22 cellular contexts compared by ENCODE assay signal in genomic region chr11:112247198-112247597, GRCh38. TPM values are rescaled to one million over a fixed set of nuclear protein-coding genes. Genes with fewer than 3 reads are reported as not detected.
DNase-seq lines count a peak whose midpoint lies in the region; ATAC-seq and TF ChIP-seq lines count a peak whose summit lies in the region.
"Had no signal": no experiment of that assay in that cellular context is flagged by ENCODE, and none has a peak within 500 bp of the region (broad histone marks: within the 10 kb centered on the region; RNA-seq: fewer than 3 reads in every experiment).

No MANE protein-coding gene starts in this region.

- no peak overlapping the region for H2AFZ ChIP-seq in PC-9
- H2AFZ ChIP-seq: GM23338 had no signal

- H3F3A ChIP-seq in PC-9 (ENCODE audit: insufficient read depth, low read depth) = peaks cover 5% of the 10 kb centered on the region; the same call in 1 of the 2 replicates

- H3K9me3 ChIP-seq in breast epithelium (no peaks in the 10 kb centered on the region), PC-9 (ENCODE audit: insufficient read depth, low read depth) (peaks cover 6% of the 10 kb centered on the region; the same call in 1 of the 2 replicates)
- H3K9me3 ChIP-seq: Peyer's patch had no signal

- CTCF ChIA-PET in MCF 10A (lab: Yijun Ruan, JAX) (no interaction called here), PC-9 (lab: Charles Lee) (interaction anchor here (0.6 kb wide), 1 partner anchor 919 kb away, joined by 3 read pairs; no protein-coding TSS in a partner anchor)

- BruUV-seq in MCF 10A (replicated peaks; lab: Mats Ljungman, UMichigan) (no TSS peak), PC-9 (replicated peaks; lab: Mats Ljungman, UMichigan) (no TSS peak)

- H3K36me3 Mint-ChIP-seq in MCF 10A (ENCODE audit: insufficient read depth, unreplicated experiment) = peaks cover 6% of the 10 kb centered on the region

- H3K4me3 ChIP-seq in breast epithelium = no peak overlapping the region
- no peak overlapping the region for H3K4me3 ChIP-seq in PC-9
- H3K4me3 ChIP-seq: GM23338, Peyer's patch had no signal

- DNase-seq in MCF 10A (ENCODE audit: unreplicated experiment) (peak; percentile 45), breast epithelium (ENCODE audit: low spot score in 2 of 2) (no peak), PC-9 (peak in 1 of 2 experiments; percentile 49), fibroblast of gingiva (ENCODE audit: low read depth) (peak; percentile 53), NCI-H1048 (lab: John Stamatoyannopoulos, UW) (no peak), mesenteric fat pad (ENCODE audit: low spot score) (no peak)
- no peak for DNase-seq in activated CD4-positive, alpha-beta T cell treated with anti-CD3 and anti-CD28 coated beads, Interleukin-2, amount 50 U/mL, for 4 hours
- DNase-seq: Caco-2, DMS79, GDM1, KG1, MM.1S, NCI-H1930, NCI-H524, Peyer's patch, Right ventricle myocardium superior had no signal

- H3K4me1 Mint-ChIP-seq in MCF 10A (ENCODE audit: insufficient read depth, unreplicated experiment) = peaks cover 17% of the 10 kb centered on the region
- H3K4me1 Mint-ChIP-seq: GM23338 had no signal

- H3K4me2 ChIP-seq in PC-9 = peak overlapping the region; percentile 8; the same call in 1 of the 2 replicates
- H3K4me2 ChIP-seq: GM23338 had no signal

- intact Hi-C loops in MCF 10A (cut with micrococcal nuclease) = no loop called here
- intact Hi-C loops in breast epithelium (cut with DNase I; ENCODE audit: low total_unique reads) = no loop called here
- intact Hi-C loops in PC-9 (cut with micrococcal nuclease; ENCODE audit: unreplicated experiment) = no loop called here

- H4K20me1 ChIP-seq in PC-9 (ENCODE audit: insufficient read depth) = no peaks in the 10 kb centered on the region

- no peak for TF ChIP-seq CTCF in MCF 10A (IDR thresholded peaks at IDR 0.05; ENCODE audit: unreplicated experiment)
- no peak for TF ChIP-seq CTCF in breast epithelium (IDR thresholded peaks at IDR 0.05)
- no peak for TF ChIP-seq CTCF in PC-9 (conservative IDR thresholded peaks at IDR 0.05)

- POLR2A ChIA-PET in MCF 10A (lab: Yijun Ruan, JAX) (interaction anchor here (0.7 to 1.4 kb wide), 4 partner anchors 16 to 21 kb away, joined by 3 to 5 read pairs (median 3); no protein-coding TSS in a partner anchor), PC-9 (lab: Charles Lee; ENCODE audit: unreplicated experiment) (no interaction called here)

- H3K36me3 ChIP-seq in breast epithelium = no peaks in the 10 kb centered on the region
- no peaks in the 10 kb centered on the region for H3K36me3 ChIP-seq in PC-9 (ENCODE audit: low read depth)
- H3K36me3 ChIP-seq: Peyer's patch had no signal

- no peak for TF ChIP-seq POLR2A in breast epithelium (IDR thresholded peaks at IDR 0.05)

- no peak for ATAC-seq in GM21786 (IDR thresholded peaks at IDR 0.05; ENCODE audit: unreplicated experiment)
- ATAC-seq: GM23338, SK-N-SH treated with all-trans-retinoic acid at 6 μM for 48 hours had no signal

- no peak overlapping the region for H3K27ac ChIP-seq in breast epithelium
- no peak overlapping the region for H3K27ac ChIP-seq in PC-9
- H3K27ac ChIP-seq: Peyer's patch had no signal

- H3K79me2 ChIP-seq in PC-9 (ENCODE audit: low read depth) = no peaks in the 10 kb centered on the region

- H3K27me3 ChIP-seq in breast epithelium (no peaks in the 10 kb centered on the region), PC-9 (ENCODE audit: insufficient read depth, low read depth) (no peaks in the 10 kb centered on the region)
- H3K27me3 ChIP-seq: Peyer's patch had no signal

- no peaks in the 10 kb centered on the region for H3K9me2 ChIP-seq in PC-9 (ENCODE audit: insufficient read depth)

- H3K27me3 Mint-ChIP-seq in MCF 10A (ENCODE audit: insufficient read depth, unreplicated experiment) = no peaks in the 10 kb centered on the region

- no peak overlapping the region for H3K4me3 Mint-ChIP-seq in MCF 10A (ENCODE audit: unreplicated experiment)
- H3K4me3 Mint-ChIP-seq: CD14-positive monocyte; GM23338; T-helper 1 cell treated with Interleukin-12 subunit alpha and Interleukin-12 subunit beta and Interleukin-4 antibody, amounts not matched to agents 30 μg/mL and 1 μg/mL, for 36 hours had no signal

- no peaks in the 10 kb centered on the region for H3K9me3 Mint-ChIP-seq in MCF 10A (ENCODE audit: unreplicated experiment)
- H3K9me3 Mint-ChIP-seq: T-helper 1 cell treated with Interleukin-12 subunit alpha and Interleukin-12 subunit beta and Interleukin-4 antibody, amounts not matched to agents 30 μg/mL and 1 μg/mL, for 36 hours had no signal

- H3K27ac Mint-ChIP-seq in MCF 10A (ENCODE audit: low read depth, unreplicated experiment) = no peak overlapping the region
- H3K27ac Mint-ChIP-seq: CD14-positive monocyte; GM23338; T-helper 1 cell treated with Interleukin-12 subunit alpha and Interleukin-12 subunit beta and Interleukin-4 antibody, amounts not matched to agents 30 μg/mL and 1 μg/mL, for 36 hours had no signal

- H3K4me1 ChIP-seq in breast epithelium (peaks cover 0 to under 1% of the 10 kb centered on the region in 2 donors), PC-9 (replicated peaks; ENCODE audit: insufficient read depth) (peaks cover 17% of the 10 kb centered on the region)
- H3K4me1 ChIP-seq: Peyer's patch had no signal

RNA-seq across cellular contexts. Expression of gene PLET1, which starts 13.5 kb away (rescaled TPM):
- total RNA-seq in MCF 10A (2022) (not detected in 2 replicates), breast epithelium (not detected), PC-9 (2021) (not detected in 2 replicates), mesenteric fat pad (not detected)
- total RNA-seq: A172, Caco-2, GM23338, Peyer's patch, Right ventricle myocardium superior had no signal

RNA-seq across cellular contexts. Expression of gene PTS, which starts 21.0 kb away (rescaled TPM):
- total RNA-seq in MCF 10A (2022) = 68.3 and 79.4 TPM in 2 replicates
- total RNA-seq in breast epithelium = 10 to 100 TPM; 21.8 to 40.4 (median 38.7) TPM
- total RNA-seq in PC-9 (2021) = 37.6 and 43.0 TPM in 2 replicates
- 34.6 TPM for total RNA-seq in mesenteric fat pad

Comparison
In these comparisons a context has a peak if more than half of its experiments do, and no peak if none do; other contexts are left out.
1. DNase-seq: peak in MCF 10A (single experiment) and fibroblast of gingiva (single experiment); none in breast epithelium (0 of 2), activated CD4-positive, alpha-beta T cell treated with anti-CD3 and anti-CD28 coated beads, Interleukin-2, amount 50 U/mL, for 4 hours (0 of 2), NCI-H1048 (single experiment) and mesenteric fat pad (single experiment).